Comparison of ENCODE assay signal across 8 cellular contexts in the genomic region with DNA sequence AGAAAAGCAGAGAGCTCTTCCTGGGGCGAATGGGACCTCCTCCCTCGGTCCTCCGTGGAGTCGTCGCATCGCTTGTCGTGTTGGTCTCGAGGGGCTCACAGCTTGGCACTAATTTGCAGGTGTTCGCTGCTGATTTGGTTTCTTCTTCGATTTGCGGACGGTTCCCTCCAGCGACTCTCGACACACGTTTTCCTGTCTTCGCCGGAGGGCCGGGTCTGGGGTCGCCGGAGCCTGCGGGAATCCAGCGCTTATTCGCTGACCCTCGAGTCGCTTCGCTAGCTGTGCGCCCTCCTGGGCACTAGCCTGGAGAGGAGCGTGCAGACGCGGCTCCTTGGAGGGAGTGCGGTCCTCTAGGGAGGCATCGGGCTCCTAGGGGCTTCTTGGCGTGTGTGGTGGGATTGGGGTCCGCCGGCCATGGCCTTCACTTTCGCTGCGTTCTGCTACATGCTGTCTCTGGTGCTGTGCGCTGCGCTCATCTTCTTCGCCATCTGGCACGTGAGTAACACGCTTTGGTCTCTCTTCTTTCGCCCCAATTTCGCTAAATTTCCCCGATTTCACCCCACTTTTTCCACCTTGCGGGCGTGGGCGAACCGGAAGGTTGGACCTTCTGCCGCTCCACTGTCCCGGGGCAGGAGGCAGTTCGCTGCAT. TPM values are rescaled to one million over a fixed set of nuclear protein-coding genes. Genes with fewer than 3 reads are reported as not detected.
DNase-seq lines count a peak whose midpoint lies in the region; ATAC-seq, FAIRE-seq and TF ChIP-seq lines count a peak whose summit lies in the region.

No MANE protein-coding gene starts in this region.

- no peaks in the 10 kb centered on the region for H3K9me3 ChIP-seq in duodenal mucosa (ENCODE audit: control insufficient read depth in 1 of 2, low read length in 2 of 2)
- no peaks in the 10 kb centered on the region for H3K9me3 ChIP-seq in pancreas
- no peaks in the 10 kb centered on the region for H3K9me3 ChIP-seq in adrenal gland (replicated peaks in 1 of 3)

- H3K27ac ChIP-seq in duodenal mucosa (ENCODE audit: low read depth, low read length) (no peak overlapping the region), pancreas (peak overlapping the region in 1 of 4 donors; percentile 4), adrenal gland (no peak overlapping the region)

- H3K27me3 ChIP-seq in duodenal mucosa (ENCODE audit: control insufficient read depth in 1 of 2, insufficient read depth in 2 of 2, low read length in 2 of 2), result peaks cover 41 to 50% of the 10 kb centered on the region in 2 donors
- H3K27me3 ChIP-seq in pancreas, result no peaks in the 10 kb centered on the region
- peaks cover 25% of the 10 kb centered on the region for H3K27me3 ChIP-seq in adrenal gland

- TF ChIP-seq CTCF in pancreas (IDR thresholded peaks at IDR 0.05) (no peak), adrenal gland (IDR thresholded peaks at IDR 0.05) (no peak)

- H3K9ac ChIP-seq in duodenal mucosa (ENCODE audit: low read depth in 1 of 2, low read length in 2 of 2), result no peak overlapping the region

- WGBS in pancreas, 2 donors, result 2% methylated on average over 52 of the region's 52 CpGs
- WGBS in adrenal gland, 4 donors, result 1 to 3% (median 2%) methylated on average over 27 to 52 of the region's 52 CpGs

- H3K4me3 ChIP-seq in duodenal mucosa (ENCODE audit: low read depth in 1 of 2, low read length in 2 of 2) (peak overlapping the region; percentile 20 to 48), pancreas (peak overlapping the region; percentile 34 to 75 (median 40)), adrenal gland (peak overlapping the region in 1 of 4 donors; percentile 42)

- H3K4me1 ChIP-seq in duodenal mucosa (ENCODE audit: control insufficient read depth in 1 of 2, insufficient read depth in 2 of 2, low read length in 2 of 2) (peaks cover 0 to 13% of the 10 kb centered on the region in 2 donors), pancreas (peaks cover under 1 to 7% (median 6%) of the 10 kb centered on the region in 3 donors), adrenal gland (replicated peaks in 1 of 2) (peaks cover 0 to 12% of the 10 kb centered on the region in 2 donors)

- ATAC-seq in pancreas (peak; percentile 21 to 43 (median 36)), GM18861 (IDR thresholded peaks at IDR 0.05; ENCODE audit: unreplicated experiment) (no peak), GM18870 (IDR thresholded peaks at IDR 0.05; ENCODE audit: unreplicated experiment) (no peak)

- no peak for TF ChIP-seq POLR2A in adrenal gland (IDR thresholded peaks at IDR 0.05)

- no peak for FAIRE-seq in pancreas (lab: Jason Lieb, UNC)

- intact Hi-C loops in pancreas (cut with DNase I), result no loop called here
- intact Hi-C loops in adrenal gland (cut with DNase I), result no loop called here

- H3K36me3 ChIP-seq in duodenal mucosa (ENCODE audit: control insufficient read depth in 1 of 2, insufficient read depth in 2 of 2, low read length in 2 of 2), result no peaks in the 10 kb centered on the region
- H3K36me3 ChIP-seq in pancreas, result no peaks in the 10 kb centered on the region
- H3K36me3 ChIP-seq in adrenal gland (replicated peaks in 1 of 2), result no peaks in the 10 kb centered on the region

- DNase-seq in D341Med (ENCODE audit: low spot score) (peak; percentile 44), NCI-H2227 (lab: John Stamatoyannopoulos, UW; ENCODE audit: unreplicated experiment) (peak; percentile 25), pancreas (no peak), adrenal gland (no peak), epidermal melanocyte (ENCODE audit: insufficient read length, low spot score) (no peak)

RNA-seq across cellular contexts. Expression of gene CNIH3, which starts 0.8 kb away (rescaled TPM):
- total RNA-seq in pancreas, result 10 to 100 TPM in 1 of 6 donors, 1 to 10 TPM in 5; 2.7 to 10.5 (median 5.3) TPM
- polyA plus RNA-seq in pancreas, result 1 to 10 TPM; 2.0 to 4.3 TPM
- total RNA-seq in adrenal gland, result 1 to 10 TPM in 6 of 8 donors, under 1 TPM in 2; 0.30 to 3.5 (median 2.2) TPM
- polyA plus RNA-seq in adrenal gland, result 1 to 10 TPM; 1.4 to 2.1 (median 1.5) TPM

Comparison
In these comparisons a context has a peak if more than half of its experiments do, and no peak if none do; other contexts are left out.
1. DNase-seq: peak in D341Med (single experiment) and NCI-H2227 (single experiment); none in pancreas (0 of 6), adrenal gland (0 of 7) and epidermal melanocyte (single experiment).
2. ATAC-seq: peak in pancreas (4 of 4); none in GM18861 (single experiment) and GM18870 (single experiment).